11 cellular contexts compared by ENCODE assay signal in genomic region chr10:95818663-95819062, GRCh38.
DNase-seq lines count a peak whose midpoint lies in the region; ATAC-seq, FAIRE-seq and TF ChIP-seq lines count a peak whose summit lies in the region.
"Had no signal": no experiment of that assay in that cellular context is flagged by ENCODE, and none has a peak within 500 bp of the region (broad histone marks: within the 10 kb centered on the region; RNA-seq: fewer than 3 reads in every experiment).

No MANE protein-coding gene starts in this region.

- 5% methylated on average over 2 of the region's 2 CpGs for WGBS in SK-N-SH (ENCODE audit: low lambda C conversion rate)

- no peaks in the 10 kb centered on the region for H3K9me2 ChIP-seq in SK-N-SH

- no peaks in the 10 kb centered on the region for H3K79me2 ChIP-seq in SK-N-SH (ENCODE audit: insufficient read depth)

- no peaks in the 10 kb centered on the region for H3F3A ChIP-seq in SK-N-SH (replicated peaks; ENCODE audit: insufficient read depth)

- TF ChIP-seq EP300 in SK-N-SH (IDR thresholded peaks at IDR 0.05; ENCODE audit: borderline replicate concordance in 1 of 2, low read depth in 1 of 2, low read length in 1 of 2), result no peak

- TF ChIP-seq POLR2A in breast epithelium (IDR thresholded peaks at IDR 0.05), result no peak

- DNase-seq in AG04449 (ENCODE audit: low read depth, low spot score) (peak; percentile 55), breast epithelium (ENCODE audit: low spot score in 2 of 2) (no peak), kidney epithelial cell (ENCODE audit: low read depth) (peak; percentile 89), SK-N-SH (no peak), midbrain (lab: John Stamatoyannopoulos, UW) (no peak), kidney (no peak)
- DNase-seq: activated T-cell treated with anti-CD3 and anti-CD28 coated beads for 4 hours; effector CD8-positive, alpha-beta T cell had no signal

- H3K9me3 ChIP-seq in breast epithelium, result no peaks in the 10 kb centered on the region
- H3K9me3 ChIP-seq in SK-N-SH, result no peaks in the 10 kb centered on the region
- H3K9me3 ChIP-seq in kidney (ENCODE audit: control insufficient read depth in 1 of 2, low read length in 2 of 2), result no peaks in the 10 kb centered on the region

- POLR2A ChIA-PET in AG04449 (lab: Yijun Ruan, JAX) (no interaction called here), SK-N-SH (lab: Yijun Ruan, JAX) (no interaction called here)

- H4K20me1 ChIP-seq in SK-N-SH (ENCODE audit: insufficient read depth), result no peaks in the 10 kb centered on the region

- H3K9ac ChIP-seq in SK-N-SH (no peak overlapping the region), kidney (ENCODE audit: low read length in 2 of 2) (no peak overlapping the region)

- H3K27ac ChIP-seq in breast epithelium (peak overlapping the region; percentile 21 to 44), SK-N-SH (ENCODE audit: low read depth in 2 of 2, low read length in 1 of 2) (no peak overlapping the region), kidney (ENCODE audit: low read depth in 2 of 2, low read length in 2 of 2) (no peak overlapping the region)

- intact Hi-C loops in breast epithelium (cut with DNase I; ENCODE audit: low total_unique reads), result no loop called here
- intact Hi-C loops in kidney (cut with DNase I), result no loop called here

- H3K36me3 ChIP-seq in breast epithelium (no peaks in the 10 kb centered on the region), kidney epithelial cell (ENCODE audit: control insufficient read depth, insufficient read depth, low read length) (no peaks in the 10 kb centered on the region), SK-N-SH (replicated peaks in 1 of 2; ENCODE audit: control insufficient read depth in 1 of 2, insufficient read depth in 2 of 2, low read length in 1 of 2) (no peaks in the 10 kb centered on the region), kidney (ENCODE audit: control insufficient read depth in 1 of 2, insufficient read depth in 2 of 2, low read length in 2 of 2) (no peaks in the 10 kb centered on the region)

- no peak for FAIRE-seq in kidney (lab: Jason Lieb, UNC)

- H3K4me1 ChIP-seq in breast epithelium (no peaks in the 10 kb centered on the region), SK-N-SH (ENCODE audit: control insufficient read depth in 1 of 2, insufficient read depth in 2 of 2, low read depth in 1 of 2, low read length in 1 of 2) (no peaks in the 10 kb centered on the region), kidney (ENCODE audit: control insufficient read depth in 1 of 2, insufficient read depth in 1 of 2, low read depth in 1 of 2, low read length in 2 of 2) (peaks cover 6 to 7% of the 10 kb centered on the region in 2 donors)

- H3K27me3 ChIP-seq in breast epithelium (no peaks in the 10 kb centered on the region), kidney epithelial cell (ENCODE audit: control insufficient read depth, insufficient read depth, low read length) (no peaks in the 10 kb centered on the region), SK-N-SH (ENCODE audit: insufficient read depth) (0 out of 2 replicates have a peak, but pooled peaks cover 4% of the 10 kb centered on the region)

- ATAC-seq in HG02610 (IDR thresholded peaks at IDR 0.05; ENCODE audit: unreplicated experiment) (peak; percentile 25), GM18907 (IDR thresholded peaks at IDR 0.05; ENCODE audit: unreplicated experiment) (no peak)
- ATAC-seq: GM23338 had no signal

- TF ChIP-seq CTCF in AG04449 (IDR thresholded peaks at IDR 0.05; ENCODE audit: insufficient read depth, low read length, missing control alignments) (no peak), breast epithelium (IDR thresholded peaks at IDR 0.05) (no peak), kidney epithelial cell (IDR thresholded peaks at IDR 0.05; ENCODE audit: insufficient read depth, low read length, poor library complexity, severe bottlenecking) (no peak), SK-N-SH (IDR thresholded peaks at IDR 0.05) (no peak), kidney (IDR thresholded peaks at IDR 0.05; ENCODE audit: borderline replicate concordance, extremely low read depth, insufficient read depth) (no peak)

- H3K4me3 ChIP-seq in AG04449 (ENCODE audit: low read depth, low read length) (no peak overlapping the region), breast epithelium (no peak overlapping the region), kidney epithelial cell (ENCODE audit: low read depth, low read length) (no peak overlapping the region), SK-N-SH (ENCODE audit: low read depth in 2 of 2, low read length in 1 of 2) (no peak overlapping the region), kidney (ENCODE audit: low read length in 2 of 2) (no peak overlapping the region)
- H3K4me3 ChIP-seq: GM23338 had no signal

- H3K4me2 ChIP-seq in SK-N-SH, result no peak overlapping the region
- H3K4me2 ChIP-seq: GM23338 had no signal

- H2AFZ ChIP-seq in SK-N-SH (ENCODE audit: low read depth), result no peak overlapping the region
- H2AFZ ChIP-seq: GM23338 had no signal

- CTCF ChIA-PET in AG04449 (lab: Yijun Ruan, JAX) (interaction anchor here (1.3 to 5.2 kb wide), 3 partner anchors 22 to 125 kb away, joined by 3 to 28 read pairs (median 27); partner anchors contain the start of gene TCTN3), SK-N-SH (lab: Yijun Ruan, JAX) (interaction anchor here (2.0 kb wide), 1 partner anchor 23 kb away, joined by 6 read pairs; no protein-coding TSS in a partner anchor)

- no peak for TF ChIP-seq RAD21 in SK-N-SH (IDR thresholded peaks at IDR 0.05; ENCODE audit: low read length)

TF ChIP-seq in SK-N-SH, 30 proteins besides CTCF, POLR2A, EP300 and RAD21:
- TF ChIP-seq FOXJ3 (CRISPR knock-in tag; IDR thresholded peaks at IDR 0.05) (no peak), YY1 (IDR thresholded peaks at IDR 0.05; ENCODE audit: low read depth) (no peak), USF2 (IDR thresholded peaks at IDR 0.05; ENCODE audit: borderline replicate concordance, low read depth, low read length) (no peak), IRF3 (IDR thresholded peaks at IDR 0.05; ENCODE audit: low read depth, low read length) (no peak), TCF12 (IDR thresholded peaks at IDR 0.05) (no peak), GABPA (IDR thresholded peaks at IDR 0.05; ENCODE audit: low read depth) (no peak), SIN3A (IDR thresholded peaks at IDR 0.05; ENCODE audit: borderline replicate concordance, low read depth, low read length) (no peak), ELF1 (IDR thresholded peaks at IDR 0.05) (no peak), EZH2phosphoT487 (IDR thresholded peaks at IDR 0.05; ENCODE audit: borderline replicate concordance, low read depth) (no peak), MEF2A (IDR thresholded peaks at IDR 0.05; ENCODE audit: borderline replicate concordance, low read depth) (no peak), JUND (IDR thresholded peaks at IDR 0.05) (no peak), NRF1 (IDR thresholded peaks at IDR 0.05; ENCODE audit: low read depth, low read length) (no peak)
- TF ChIP-seq, protein P1, sequence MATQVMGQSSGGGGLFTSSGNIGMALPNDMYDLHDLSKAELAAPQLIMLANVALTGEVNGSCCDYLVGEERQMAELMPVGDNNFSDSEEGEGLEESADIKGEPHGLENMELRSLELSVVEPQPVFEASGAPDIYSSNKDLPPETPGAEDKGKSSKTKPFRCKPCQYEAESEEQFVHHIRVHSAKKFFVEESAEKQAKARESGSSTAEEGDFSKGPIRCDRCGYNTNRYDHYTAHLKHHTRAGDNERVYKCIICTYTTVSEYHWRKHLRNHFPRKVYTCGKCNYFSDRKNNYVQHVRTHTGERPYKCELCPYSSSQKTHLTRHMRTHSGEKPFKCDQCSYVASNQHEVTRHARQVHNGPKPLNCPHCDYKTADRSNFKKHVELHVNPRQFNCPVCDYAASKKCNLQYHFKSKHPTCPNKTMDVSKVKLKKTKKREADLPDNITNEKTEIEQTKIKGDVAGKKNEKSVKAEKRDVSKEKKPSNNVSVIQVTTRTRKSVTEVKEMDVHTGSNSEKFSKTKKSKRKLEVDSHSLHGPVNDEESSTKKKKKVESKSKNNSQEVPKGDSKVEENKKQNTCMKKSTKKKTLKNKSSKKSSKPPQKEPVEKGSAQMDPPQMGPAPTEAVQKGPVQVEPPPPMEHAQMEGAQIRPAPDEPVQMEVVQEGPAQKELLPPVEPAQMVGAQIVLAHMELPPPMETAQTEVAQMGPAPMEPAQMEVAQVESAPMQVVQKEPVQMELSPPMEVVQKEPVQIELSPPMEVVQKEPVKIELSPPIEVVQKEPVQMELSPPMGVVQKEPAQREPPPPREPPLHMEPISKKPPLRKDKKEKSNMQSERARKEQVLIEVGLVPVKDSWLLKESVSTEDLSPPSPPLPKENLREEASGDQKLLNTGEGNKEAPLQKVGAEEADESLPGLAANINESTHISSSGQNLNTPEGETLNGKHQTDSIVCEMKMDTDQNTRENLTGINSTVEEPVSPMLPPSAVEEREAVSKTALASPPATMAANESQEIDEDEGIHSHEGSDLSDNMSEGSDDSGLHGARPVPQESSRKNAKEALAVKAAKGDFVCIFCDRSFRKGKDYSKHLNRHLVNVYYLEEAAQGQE (IDR thresholded peaks at IDR 0.05; ENCODE audit: low read depth, low read length), result no peak

Comparison
In these comparisons a context has a peak if more than half of its experiments do, and no peak if none do; other contexts are left out.
1. DNase-seq: peak in AG04449 (single experiment) and kidney epithelial cell (single experiment); none in breast epithelium (0 of 2), SK-N-SH (single experiment), midbrain (single experiment) and kidney (single experiment).
2. H3K27ac ChIP-seq: peak in breast epithelium (2 of 2); none in SK-N-SH (0 of 2) and kidney (0 of 2).